1 cellular context compared by ENCODE assay signal in genomic region chr22:20982563-20982882, GRCh38.
TF ChIP-seq lines count a peak whose summit lies in the region.

No MANE protein-coding gene starts in this region.

TF ChIP-seq in H1, 55 proteins besides CTCF, POLR2A, EP300 and RAD21:
- no peak for TF ChIP-seq JUND (IDR thresholded peaks at IDR 0.05; ENCODE audit: low read length)
- no peak for TF ChIP-seq BRCA1 (IDR thresholded peaks at IDR 0.05; ENCODE audit: low read depth, low read length)
- TF ChIP-seq ASH2L (IDR thresholded peaks at IDR 0.05; ENCODE audit: low read length), result no peak
- peak; percentile 44 for TF ChIP-seq KDM4A (IDR thresholded peaks at IDR 0.05; ENCODE audit: low read depth, low read length, severe bottlenecking)
- no peak for TF ChIP-seq POU5F1 (IDR thresholded peaks at IDR 0.05; ENCODE audit: low read depth, low read length)
